ENCODE assay signal across 10 cellular contexts in the genomic region with DNA sequence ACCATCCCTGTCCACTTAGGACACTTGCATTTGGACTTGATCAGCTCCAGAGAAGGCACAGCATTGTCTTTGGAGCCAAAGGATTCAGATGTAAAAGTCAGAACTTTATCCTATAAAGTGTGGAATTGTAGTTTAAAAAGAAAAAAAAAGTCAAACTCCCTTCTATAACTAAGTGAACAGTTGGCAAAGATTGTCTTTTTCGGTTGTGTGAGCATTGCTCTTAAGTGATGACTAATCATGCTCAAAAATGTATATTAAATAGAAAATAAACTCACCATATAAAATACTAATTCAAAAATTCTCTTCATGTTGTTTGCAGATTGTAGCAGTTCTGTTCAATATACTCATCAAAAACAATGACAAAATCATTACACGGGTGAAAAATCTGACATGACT.
DNase-seq lines count a peak whose midpoint lies in the region; ATAC-seq and TF ChIP-seq lines count a peak whose summit lies in the region.
"Had no signal": no experiment of that assay in that cellular context is flagged by ENCODE, and none has a peak within 500 bp of the region (broad histone marks: within the 10 kb centered on the region; RNA-seq: fewer than 3 reads in every experiment).

No MANE protein-coding gene starts in this region.

- H3K36me3 ChIP-seq in RWPE2 (ENCODE audit: low read depth) = peaks cover 74% of the 10 kb centered on the region
- H3K36me3 ChIP-seq: ovary had no signal

- H3K27me3 ChIP-seq in RWPE2 (ENCODE audit: insufficient read depth, poor library complexity, severe bottlenecking) (no peaks in the 10 kb centered on the region), foreskin keratinocyte (no peaks in the 10 kb centered on the region)
- H3K27me3 ChIP-seq: ovary had no signal

- H3K27me3 Mint-ChIP-seq in activated CD4-positive, alpha-beta T cell treated with anti-CD3 and anti-CD28 coated beads for 36 hours = no peaks in the 10 kb centered on the region
- no peaks in the 10 kb centered on the region for H3K27me3 Mint-ChIP-seq in stimulated activated naive CD8-positive, alpha-beta T cell treated with anti-CD3 and anti-CD28 coated beads, Interleukin-15, amount 100 ng/mL, for 72 hours

- H3K4me1 ChIP-seq in RWPE2 (ENCODE audit: insufficient read depth, poor library complexity, severe bottlenecking) (peaks cover 84% of the 10 kb centered on the region), foreskin keratinocyte (peaks cover 59% of the 10 kb centered on the region)

- no peaks in the 10 kb centered on the region for H3K9me3 ChIP-seq in RWPE2 (ENCODE audit: severe bottlenecking)
- H3K9me3 ChIP-seq: ovary had no signal

- H3K4me3 Mint-ChIP-seq in activated CD4-positive, alpha-beta T cell treated with anti-CD3 and anti-CD28 coated beads for 36 hours = peak overlapping the region; percentile 63
- peak overlapping the region; percentile 81 for H3K4me3 Mint-ChIP-seq in stimulated activated naive CD8-positive, alpha-beta T cell treated with anti-CD3 and anti-CD28 coated beads, Interleukin-15, amount 100 ng/mL, for 72 hours

- H3K4me1 Mint-ChIP-seq in activated CD4-positive, alpha-beta T cell treated with anti-CD3 and anti-CD28 coated beads for 36 hours = peaks cover 97% of the 10 kb centered on the region
- peaks cover 98% of the 10 kb centered on the region for H3K4me1 Mint-ChIP-seq in stimulated activated naive CD8-positive, alpha-beta T cell treated with anti-CD3 and anti-CD28 coated beads, Interleukin-15, amount 100 ng/mL, for 72 hours

- H3K27ac ChIP-seq in RWPE2 (ENCODE audit: poor library complexity, severe bottlenecking) (peak overlapping the region; percentile 93), foreskin keratinocyte (no peak overlapping the region)
- H3K27ac ChIP-seq: ovary had no signal

- CTCF ChIA-PET in activated CD4-positive, alpha-beta T cell treated with anti-CD3 and anti-CD28 coated beads for 36 hours (lab: Charles Lee) = interaction anchor here (0.6 to 6.1 kb wide), 10 partner anchors 11 to 337 kb away, joined by 3 to 64 read pairs (median 5); no protein-coding TSS in a partner anchor

- intact Hi-C loops in activated CD4-positive, alpha-beta T cell treated with anti-CD3 and anti-CD28 coated beads for 36 hours (cut with DNase I, micrococcal nuclease) = loop anchor here in 1 of 2 experiments (5.0 kb wide), 1 partner anchor 261 kb away; no protein-coding TSS in a partner anchor

- DNase-seq in activated CD4-positive, alpha-beta T cell treated with anti-CD3 and anti-CD28 coated beads for 36 hours = no peak
- no peak for DNase-seq in activated CD4-positive, alpha-beta T cell treated with anti-CD3 and anti-CD28 coated beads, Interleukin-2, amount 50 U/mL, for 1 hour
- DNase-seq in RWPE2 (ENCODE audit: low spot score) = no peak
- peak; percentile 18 for DNase-seq in fibroblast of mammary gland (ENCODE audit: low read depth)
- no peak for DNase-seq in stimulated activated naive CD8-positive, alpha-beta T cell treated with anti-CD3 and anti-CD28 coated beads, Interleukin-15, amount 100 ng/mL, for 72 hours
- DNase-seq in NCI-H345 treated with DMSO at 0.1 percent for 48 hours (lab: John Stamatoyannopoulos, UW; ENCODE audit: unreplicated experiment) = no peak
- no peak for DNase-seq in superior temporal gyrus (ENCODE audit: extremely low spot score)
- DNase-seq in foreskin keratinocyte = no peak
- DNase-seq: ACHN, ovary had no signal

- no peak for TF ChIP-seq CTCF in RWPE2 (IDR thresholded peaks at IDR 0.05; ENCODE audit: poor library complexity, severe bottlenecking)
- no peak for TF ChIP-seq CTCF in fibroblast of mammary gland (conservative IDR thresholded peaks at IDR 0.05; ENCODE audit: control insufficient read depth, insufficient read depth, low read depth, low read length)
- TF ChIP-seq CTCF in foreskin keratinocyte (conservative IDR thresholded peaks at IDR 0.05) = no peak

- H3K36me3 Mint-ChIP-seq in activated CD4-positive, alpha-beta T cell treated with anti-CD3 and anti-CD28 coated beads for 36 hours (ENCODE audit: low read depth) = peaks cover 91% of the 10 kb centered on the region

- ATAC-seq in activated CD4-positive, alpha-beta T cell treated with anti-CD3 and anti-CD28 coated beads for 36 hours = no peak
- ATAC-seq in RWPE2 (ENCODE audit: low read depth) (no peak), foreskin keratinocyte (no peak)
- ATAC-seq in stimulated activated naive CD8-positive, alpha-beta T cell treated with anti-CD3 and anti-CD28 coated beads, Interleukin-15, amount 100 ng/mL, for 72 hours = no peak

- peak overlapping the region; percentile 89 for H3K27ac Mint-ChIP-seq in activated CD4-positive, alpha-beta T cell treated with anti-CD3 and anti-CD28 coated beads for 36 hours
- peak overlapping the region; percentile 95 to 99 for H3K27ac Mint-ChIP-seq in stimulated activated naive CD8-positive, alpha-beta T cell treated with anti-CD3 and anti-CD28 coated beads, Interleukin-15, amount 100 ng/mL, for 72 hours

- POLR2A ChIA-PET in activated CD4-positive, alpha-beta T cell treated with anti-CD3 and anti-CD28 coated beads for 36 hours (lab: Charles Lee) = interaction anchor here (0.6 to 1.2 kb wide), 4 partner anchors 11 to 24 kb away, joined by 3 to 13 read pairs (median 4); no protein-coding TSS in a partner anchor

- H3K4me3 ChIP-seq in RWPE2 (ENCODE audit: severe bottlenecking) (no peak overlapping the region), fibroblast of mammary gland (ENCODE audit: control insufficient read depth, low read depth, low read length) (no peak overlapping the region)
- H3K4me3 ChIP-seq: ovary had no signal

- H3K9me3 Mint-ChIP-seq in activated CD4-positive, alpha-beta T cell treated with anti-CD3 and anti-CD28 coated beads for 36 hours (ENCODE audit: low read depth) = no peaks in the 10 kb centered on the region
- no peaks in the 10 kb centered on the region for H3K9me3 Mint-ChIP-seq in stimulated activated naive CD8-positive, alpha-beta T cell treated with anti-CD3 and anti-CD28 coated beads, Interleukin-15, amount 100 ng/mL, for 72 hours
